In the genomic region with DNA sequence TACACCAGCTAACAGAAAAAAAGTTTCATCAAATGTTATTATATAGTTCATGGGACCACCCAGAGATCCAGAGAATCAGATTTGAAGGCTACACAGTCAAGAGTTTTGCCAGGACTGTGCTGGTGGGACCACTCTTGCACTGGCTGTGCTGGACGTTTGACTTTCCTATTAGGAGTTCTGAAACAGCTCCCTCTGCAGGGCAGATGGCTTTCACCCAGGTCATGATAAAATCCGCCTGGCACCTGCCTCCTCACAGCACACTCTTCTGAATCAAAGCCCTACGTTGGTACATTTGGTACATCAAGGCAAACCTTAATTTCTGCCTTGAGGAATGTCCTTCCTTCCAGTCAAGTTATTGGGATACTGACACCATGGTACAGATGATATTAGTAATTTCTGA, we compare ENCODE assay signal across 14 cellular contexts.
DNase-seq lines count a peak whose midpoint lies in the region; ATAC-seq and TF ChIP-seq lines count a peak whose summit lies in the region.
"Had no signal": no experiment of that assay in that cellular context is flagged by ENCODE, and none has a peak within 500 bp of the region (broad histone marks: within the 10 kb centered on the region; RNA-seq: fewer than 3 reads in every experiment).

No MANE protein-coding gene starts in this region.

- H3K4me1 ChIP-seq in OCI-LY3 (ENCODE audit: low read length) = peaks cover 6% of the 10 kb centered on the region
- no peaks in the 10 kb centered on the region for H3K4me1 ChIP-seq in foreskin keratinocyte
- no peaks in the 10 kb centered on the region for H3K4me1 ChIP-seq in CD8-positive, alpha-beta T cell (ENCODE audit: insufficient read depth, low read length)

- intact Hi-C loops in Calu3 (cut with micrococcal nuclease; ENCODE audit: unreplicated experiment) = no loop called here
- intact Hi-C loops in CD8-positive, alpha-beta T cell (cut with DNase I, micrococcal nuclease) = no loop called here

- no peak overlapping the region for H3K27ac Mint-ChIP-seq in Calu3 (ENCODE audit: unreplicated experiment)
- no peak overlapping the region for H3K27ac Mint-ChIP-seq in CD8-positive, alpha-beta T cell
- no peak overlapping the region for H3K27ac Mint-ChIP-seq in activated naive CD4-positive, alpha-beta T cell treated with anti-CD3 and anti-CD28 coated beads, Interleukin-2, amount 10 ng/mL, durations not matched to agents 7 days and 5 days
- H3K27ac Mint-ChIP-seq in activated CD4-positive, alpha-beta memory T cell treated with anti-CD3 and anti-CD28 coated beads, Interleukin-2, amount 10 ng/mL, durations not matched to agents 7 days and 5 days = no peak overlapping the region
- H3K27ac Mint-ChIP-seq: activated T-helper 1 cell treated with anti-CD3 and anti-CD28 coated beads, Interleukin-12 subunit alpha, Interleukin-12 subunit beta, Interleukin-2, Interleukin-4 antibody, amounts not matched to agents 30 ng/mL and 10 ng/mL and 1 ng/mL, durations not matched to agents 14 hours and 24 hours and 36 hours had no signal

- CTCF ChIA-PET in Calu3 (lab: Charles Lee) = interaction anchor here (0.7 kb wide), 1 partner anchor 25 kb away, joined by 4 read pairs; no protein-coding TSS in a partner anchor
- CTCF ChIA-PET in CD8-positive, alpha-beta T cell (lab: Charles Lee) = interaction anchor here (1.0 kb wide), 1 partner anchor 10 kb away, joined by 3 read pairs; no protein-coding TSS in a partner anchor
- CTCF ChIA-PET in activated naive CD4-positive, alpha-beta T cell treated with anti-CD3 and anti-CD28 coated beads, Interleukin-2, amount 10 ng/mL, durations not matched to agents 7 days and 5 days (lab: Charles Lee) = interaction anchor here (0.6 to 1.0 kb wide), 2 partner anchors 13 to 52 kb away, joined by 3 read pairs; no protein-coding TSS in a partner anchor
- CTCF ChIA-PET in activated CD4-positive, alpha-beta memory T cell treated with anti-CD3 and anti-CD28 coated beads, Interleukin-2, amount 10 ng/mL, durations not matched to agents 7 days and 5 days (lab: Charles Lee) = no interaction called here

- H3K79me2 ChIP-seq in OCI-LY3 (ENCODE audit: low read length) = no peaks in the 10 kb centered on the region

- no peaks in the 10 kb centered on the region for H3K9me3 ChIP-seq in OCI-LY3 (ENCODE audit: insufficient read depth, low read length)
- no peaks in the 10 kb centered on the region for H3K9me3 ChIP-seq in CD8-positive, alpha-beta T cell (ENCODE audit: low read length)
- H3K9me3 ChIP-seq: mucosa of descending colon had no signal

- H3K9ac ChIP-seq in OCI-LY3 (ENCODE audit: low read length) = no peak overlapping the region

- no peak overlapping the region for H3K4me3 ChIP-seq in OCI-LY3 (ENCODE audit: low read length)
- no peak overlapping the region for H3K4me3 ChIP-seq in CD8-positive, alpha-beta T cell (ENCODE audit: low read depth, low read length)
- H3K4me3 ChIP-seq in foreskin fibroblast (ENCODE audit: low read depth in 1 of 2, low read length in 2 of 2) = no peak overlapping the region
- H3K4me3 ChIP-seq: mucosa of descending colon had no signal

- BruUV-seq in Calu3 (replicated peaks; lab: Mats Ljungman, UMichigan) = no TSS peak

- POLR2A ChIA-PET in CD8-positive, alpha-beta T cell (lab: Charles Lee) = no interaction called here
- POLR2A ChIA-PET in activated CD4-positive, alpha-beta memory T cell treated with anti-CD3 and anti-CD28 coated beads, Interleukin-2, amount 10 ng/mL, durations not matched to agents 7 days and 5 days (lab: Charles Lee) = no interaction called here

- H3K4me2 ChIP-seq in OCI-LY3 (ENCODE audit: low read length) = no peak overlapping the region

- H3K36me3 Mint-ChIP-seq in Calu3 (ENCODE audit: insufficient read depth, unreplicated experiment) = no peaks in the 10 kb centered on the region
- no peaks in the 10 kb centered on the region for H3K36me3 Mint-ChIP-seq in CD8-positive, alpha-beta T cell
- H3K36me3 Mint-ChIP-seq in activated naive CD4-positive, alpha-beta T cell treated with anti-CD3 and anti-CD28 coated beads, Interleukin-2, amount 10 ng/mL, durations not matched to agents 7 days and 5 days = no peaks in the 10 kb centered on the region
- no peaks in the 10 kb centered on the region for H3K36me3 Mint-ChIP-seq in activated CD4-positive, alpha-beta memory T cell treated with anti-CD3 and anti-CD28 coated beads, Interleukin-2, amount 10 ng/mL, durations not matched to agents 7 days and 5 days (ENCODE audit: low read depth)

- DNase-seq in Calu3 = peak; percentile 16
- no peak for DNase-seq in GM13977 (ENCODE audit: low spot score)
- no peak for DNase-seq in foreskin keratinocyte
- no peak for DNase-seq in CD8-positive, alpha-beta T cell
- no peak for DNase-seq in activated naive CD4-positive, alpha-beta T cell treated with anti-CD3 and anti-CD28 coated beads, Interleukin-2, amount 10 ng/mL, durations not matched to agents 7 days and 5 days
- DNase-seq in foreskin fibroblast = no peak
- no peak for DNase-seq in activated CD4-positive, alpha-beta memory T cell treated with anti-CD3 and anti-CD28 coated beads, Interleukin-2, amount 10 ng/mL, durations not matched to agents 7 days and 5 days
- DNase-seq: central memory CD4-positive, alpha-beta T cell; COR-L47; NCI-H2227 treated with DMSO at 0.1 percent for 48 hours; T-helper 2 cell had no signal

- H2AFZ ChIP-seq in OCI-LY3 (ENCODE audit: low read depth, low read length) = no peak overlapping the region

- in situ Hi-C loops in GM13977 (cut with MboI; ENCODE audit: low pct_unique_long_range_greater_than_20kb, low sequenced_read_pairs, unreplicated experiment) = no loop called here

- no peaks in the 10 kb centered on the region for H3K9me3 Mint-ChIP-seq in Calu3 (ENCODE audit: low read depth, unreplicated experiment)
- no peaks in the 10 kb centered on the region for H3K9me3 Mint-ChIP-seq in CD8-positive, alpha-beta T cell
- H3K9me3 Mint-ChIP-seq in activated naive CD4-positive, alpha-beta T cell treated with anti-CD3 and anti-CD28 coated beads, Interleukin-2, amount 10 ng/mL, durations not matched to agents 7 days and 5 days = no peaks in the 10 kb centered on the region
- no peaks in the 10 kb centered on the region for H3K9me3 Mint-ChIP-seq in activated CD4-positive, alpha-beta memory T cell treated with anti-CD3 and anti-CD28 coated beads, Interleukin-2, amount 10 ng/mL, durations not matched to agents 7 days and 5 days
- H3K9me3 Mint-ChIP-seq: activated T-helper 1 cell treated with anti-CD3 and anti-CD28 coated beads, Interleukin-12 subunit alpha, Interleukin-12 subunit beta, Interleukin-2, Interleukin-4 antibody, amounts not matched to agents 30 ng/mL and 10 ng/mL and 1 ng/mL, durations not matched to agents 14 hours and 24 hours and 36 hours had no signal

- no peaks in the 10 kb centered on the region for H3K36me3 ChIP-seq in OCI-LY3 (replicated peaks; ENCODE audit: low read depth, low read length)
- H3K36me3 ChIP-seq in CD8-positive, alpha-beta T cell (ENCODE audit: insufficient read depth, low read length) = no peaks in the 10 kb centered on the region

- no peaks in the 10 kb centered on the region for H4K20me1 ChIP-seq in OCI-LY3 (ENCODE audit: insufficient read depth, low read length)

- no peak overlapping the region for H3K4me3 Mint-ChIP-seq in Calu3 (ENCODE audit: low read depth, unreplicated experiment)
- no peak overlapping the region for H3K4me3 Mint-ChIP-seq in CD8-positive, alpha-beta T cell
- H3K4me3 Mint-ChIP-seq in activated naive CD4-positive, alpha-beta T cell treated with anti-CD3 and anti-CD28 coated beads, Interleukin-2, amount 10 ng/mL, durations not matched to agents 7 days and 5 days = no peak overlapping the region
- no peak overlapping the region for H3K4me3 Mint-ChIP-seq in activated CD4-positive, alpha-beta memory T cell treated with anti-CD3 and anti-CD28 coated beads, Interleukin-2, amount 10 ng/mL, durations not matched to agents 7 days and 5 days
- H3K4me3 Mint-ChIP-seq: activated T-helper 1 cell treated with anti-CD3 and anti-CD28 coated beads, Interleukin-12 subunit alpha, Interleukin-12 subunit beta, Interleukin-2, Interleukin-4 antibody, amounts not matched to agents 30 ng/mL and 10 ng/mL and 1 ng/mL, durations not matched to agents 14 hours and 24 hours and 36 hours had no signal

- TF ChIP-seq CTCF in Calu3 (IDR thresholded peaks at IDR 0.05; ENCODE audit: unreplicated experiment) = no peak
- peak; percentile 12 for TF ChIP-seq CTCF in GM13977 (IDR thresholded peaks at IDR 0.05; ENCODE audit: extremely low read depth, insufficient read depth, missing control alignments)
- TF ChIP-seq CTCF in OCI-LY3 (IDR thresholded peaks at IDR 0.05; ENCODE audit: low read depth, low read length) = peak; percentile 86
- peak; percentile 5 for TF ChIP-seq CTCF in foreskin keratinocyte (conservative IDR thresholded peaks at IDR 0.05)
- TF ChIP-seq CTCF in CD8-positive, alpha-beta T cell (IDR thresholded peaks at IDR 0.05) = no peak
- no peak for TF ChIP-seq CTCF in foreskin fibroblast (IDR thresholded peaks at IDR 0.05; ENCODE audit: low read depth, low read length)

- H3K27me3 ChIP-seq in OCI-LY3 (ENCODE audit: low read depth, low read length) = peaks cover 8% of the 10 kb centered on the region
- H3K27me3 ChIP-seq in foreskin keratinocyte = no peaks in the 10 kb centered on the region
- no peaks in the 10 kb centered on the region for H3K27me3 ChIP-seq in CD8-positive, alpha-beta T cell (ENCODE audit: insufficient read depth, low read length)

- H3K27me3 Mint-ChIP-seq in Calu3 (ENCODE audit: unreplicated experiment) = peaks cover 42% of the 10 kb centered on the region
- H3K27me3 Mint-ChIP-seq in CD8-positive, alpha-beta T cell (ENCODE audit: low read depth) = peaks cover 2% of the 10 kb centered on the region
- no peaks in the 10 kb centered on the region for H3K27me3 Mint-ChIP-seq in activated naive CD4-positive, alpha-beta T cell treated with anti-CD3 and anti-CD28 coated beads, Interleukin-2, amount 10 ng/mL, durations not matched to agents 7 days and 5 days
- peaks cover 10% of the 10 kb centered on the region for H3K27me3 Mint-ChIP-seq in activated CD4-positive, alpha-beta memory T cell treated with anti-CD3 and anti-CD28 coated beads, Interleukin-2, amount 10 ng/mL, durations not matched to agents 7 days and 5 days

- H3K27ac ChIP-seq in OCI-LY3 (ENCODE audit: low read length) = no peak overlapping the region
- H3K27ac ChIP-seq in foreskin keratinocyte = no peak overlapping the region
- no peak overlapping the region for H3K27ac ChIP-seq in CD8-positive, alpha-beta T cell (ENCODE audit: low read depth, low read length)

- no peaks in the 10 kb centered on the region for H3K4me1 Mint-ChIP-seq in Calu3 (ENCODE audit: low read depth, unreplicated experiment)
- no peaks in the 10 kb centered on the region for H3K4me1 Mint-ChIP-seq in CD8-positive, alpha-beta T cell (ENCODE audit: low read depth)
- H3K4me1 Mint-ChIP-seq in activated naive CD4-positive, alpha-beta T cell treated with anti-CD3 and anti-CD28 coated beads, Interleukin-2, amount 10 ng/mL, durations not matched to agents 7 days and 5 days = no peaks in the 10 kb centered on the region
- no peaks in the 10 kb centered on the region for H3K4me1 Mint-ChIP-seq in activated CD4-positive, alpha-beta memory T cell treated with anti-CD3 and anti-CD28 coated beads, Interleukin-2, amount 10 ng/mL, durations not matched to agents 7 days and 5 days

- no peak for ATAC-seq in foreskin keratinocyte
- ATAC-seq in CD8-positive, alpha-beta T cell = no peak
- ATAC-seq: mucosa of descending colon had no signal

Comparison
In these comparisons a context has a peak if more than half of its experiments do, and no peak if none do; other contexts are left out.
1. CTCF ChIP-seq: peak in GM13977 (single experiment), OCI-LY3 (single experiment) and foreskin keratinocyte (single experiment); none in Calu3 (single experiment), CD8-positive, alpha-beta T cell (single experiment) and foreskin fibroblast (single experiment).